In genomic region chrX:131763674-131764073, GRCh38 we compare ENCODE assay signal across 1 cellular context.
TF ChIP-seq lines count a peak whose summit lies in the region.

No MANE protein-coding gene starts in this region.

TF ChIP-seq in A549, 52 proteins besides CTCF, POLR2A, EP300 and RAD21 (continued from another document):
- TF ChIP-seq EHF (CRISPR knock-in tag; IDR thresholded peaks at IDR 0.05) (no peak), KDM1A (IDR thresholded peaks at IDR 0.05; ENCODE audit: low read depth) (no peak), JUN (IDR thresholded peaks at IDR 0.05) (peak in 1 of 2 experiments; percentile 37; a peak in 1 of 5 replicates)
TF ChIP-seq in A549: peak in this region for 5.
